ENCODE assay signal across 1 cellular context in genomic region chr7:128176696-128177095, GRCh38.
TF ChIP-seq lines count a peak whose summit lies in the region.

No MANE protein-coding gene starts in this region.

TF ChIP-seq in GM23338, 12 proteins besides CTCF, POLR2A, EP300 and RAD21 (continued from another document):
- TF ChIP-seq POLR2AphosphoS5 (IDR thresholded peaks at IDR 0.05; ENCODE audit: low read depth) = no peak
- TF ChIP-seq EZH2phosphoT487 (IDR thresholded peaks at IDR 0.05; ENCODE audit: unreplicated experiment) = no peak
- TF ChIP-seq NANOG (IDR thresholded peaks at IDR 0.05; ENCODE audit: borderline replicate concordance) = no peak
- no peak for TF ChIP-seq ZNF462 (CRISPR knock-in tag; IDR thresholded peaks at IDR 0.05)
- TF ChIP-seq ZNF331 (CRISPR knock-in tag; IDR thresholded peaks at IDR 0.05; ENCODE audit: low read depth) = no peak
- no peak for TF ChIP-seq REST (IDR thresholded peaks at IDR 0.05; ENCODE audit: unreplicated experiment)
- no peak for TF ChIP-seq ETS1 (IDR thresholded peaks at IDR 0.05)
- TF ChIP-seq CREB1 (CRISPR knock-in tag; IDR thresholded peaks at IDR 0.05; ENCODE audit: low read depth) = no peak
- no peak for TF ChIP-seq EZH2 (IDR thresholded peaks at IDR 0.05; ENCODE audit: low read depth, unreplicated experiment)
- TF ChIP-seq ZNF114 (CRISPR knock-in tag; IDR thresholded peaks at IDR 0.05) = no peak
